ENCODE assay signal across 8 cellular contexts in the genomic region with DNA sequence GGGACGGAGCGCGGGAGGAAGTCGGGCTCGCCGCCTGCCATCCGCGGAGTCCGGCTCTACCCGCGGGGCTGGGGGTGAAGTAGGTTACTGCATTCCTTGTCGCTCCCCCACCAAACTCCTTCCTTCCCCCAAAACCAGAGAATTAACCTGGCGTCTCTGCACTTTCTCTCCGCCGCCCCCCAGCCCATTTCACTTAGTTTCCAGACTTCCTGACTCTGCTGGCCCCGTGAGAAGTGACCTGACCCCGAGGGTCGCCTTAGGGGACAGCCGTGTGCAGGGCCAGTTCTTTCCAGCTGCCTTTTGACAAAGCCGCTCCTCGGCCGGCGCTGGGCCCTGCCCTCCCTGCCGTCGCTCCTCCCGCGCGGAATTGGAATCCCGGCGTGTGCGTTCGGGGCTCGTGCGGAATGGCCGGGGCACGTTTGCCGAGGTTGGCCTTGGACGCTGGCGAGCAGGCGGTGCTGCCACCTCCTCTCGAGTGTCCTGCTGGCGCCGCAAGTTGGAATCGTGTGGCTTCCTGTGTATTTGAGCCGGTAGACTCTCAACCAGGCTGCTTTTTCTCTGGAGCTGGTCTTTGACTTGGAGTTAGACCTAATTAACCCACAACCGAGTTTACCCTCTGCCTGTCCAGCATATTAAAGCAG. TPM values are rescaled to one million over a fixed set of nuclear protein-coding genes. Genes with fewer than 3 reads are reported as not detected.
DNase-seq lines count a peak whose midpoint lies in the region; ATAC-seq and TF ChIP-seq lines count a peak whose summit lies in the region.

No MANE protein-coding gene starts in this region.

- H3K27ac ChIP-seq in neutrophil = no peak overlapping the region

- peak overlapping the region; percentile 54 to 61 for H3K4me3 ChIP-seq in neutrophil (ENCODE audit: low read depth in 1 of 2, low read length in 1 of 2)

- DNase-seq in SKM-1 treated with dmso at 0.1 percent for 144 hours (lab: John Stamatoyannopoulos, UW; ENCODE audit: unreplicated experiment) (peak; percentile 33), SKM-1 (lab: John Stamatoyannopoulos, UW; ENCODE audit: unreplicated experiment) (no peak), NCI-H510A treated with DMSO at 0.1 percent for 48 hours (lab: John Stamatoyannopoulos, UW) (peak; percentile 49), glutamatergic neuron (peak; percentile 78), COLO829 (ENCODE audit: low spot score) (no peak)
- DNase-seq in activated naive CD4-positive, alpha-beta T cell treated with anti-CD3 and anti-CD28 coated beads, Interleukin-2, amount 10 ng/mL, durations not matched to agents 7 days and 5 days = peak; percentile 45

- H3K4me1 ChIP-seq in neutrophil (ENCODE audit: control insufficient read depth in 1 of 2, insufficient read depth in 1 of 2, low read depth in 1 of 2, low read length in 1 of 2) = peaks cover 14 to 15% of the 10 kb centered on the region in 2 experiments

- peaks cover 27% of the 10 kb centered on the region for H3K4me1 Mint-ChIP-seq in activated naive CD4-positive, alpha-beta T cell treated with anti-CD3 and anti-CD28 coated beads, Interleukin-2, amount 10 ng/mL, durations not matched to agents 7 days and 5 days
- H3K4me1 Mint-ChIP-seq in glutamatergic neuron (ENCODE audit: low read depth, unreplicated experiment) = peaks cover 25% of the 10 kb centered on the region

- ATAC-seq in HG02642 (IDR thresholded peaks at IDR 0.05; ENCODE audit: poor library complexity, unreplicated experiment) = peak; percentile 24

- TF ChIP-seq CTCF in glutamatergic neuron (IDR thresholded peaks at IDR 0.05; ENCODE audit: partially characterized antibody, unreplicated experiment) = no peak
- TF ChIP-seq CTCF in neutrophil (IDR thresholded peaks at IDR 0.05) = no peak

- no peaks in the 10 kb centered on the region for H3K9me3 Mint-ChIP-seq in activated naive CD4-positive, alpha-beta T cell treated with anti-CD3 and anti-CD28 coated beads, Interleukin-2, amount 10 ng/mL, durations not matched to agents 7 days and 5 days
- peaks cover 8% of the 10 kb centered on the region for H3K9me3 Mint-ChIP-seq in glutamatergic neuron (ENCODE audit: unreplicated experiment)

- CTCF ChIA-PET in activated naive CD4-positive, alpha-beta T cell treated with anti-CD3 and anti-CD28 coated beads, Interleukin-2, amount 10 ng/mL, durations not matched to agents 7 days and 5 days (lab: Charles Lee) = interaction anchor here (1.9 to 7.5 kb wide), 3 partner anchors 67 to 75 kb away, joined by 7 to 55 read pairs (median 15); no protein-coding TSS in a partner anchor

- peaks cover 96% of the 10 kb centered on the region for H3K27me3 ChIP-seq in neutrophil

- H3K36me3 ChIP-seq in neutrophil = no peaks in the 10 kb centered on the region

- no peaks in the 10 kb centered on the region for H3K9me3 ChIP-seq in neutrophil

- H3K4me3 Mint-ChIP-seq in activated naive CD4-positive, alpha-beta T cell treated with anti-CD3 and anti-CD28 coated beads, Interleukin-2, amount 10 ng/mL, durations not matched to agents 7 days and 5 days = peak overlapping the region; percentile 87
- peak overlapping the region; percentile 92 for H3K4me3 Mint-ChIP-seq in glutamatergic neuron (ENCODE audit: unreplicated experiment)

- peaks cover 52% of the 10 kb centered on the region for H3K27me3 Mint-ChIP-seq in activated naive CD4-positive, alpha-beta T cell treated with anti-CD3 and anti-CD28 coated beads, Interleukin-2, amount 10 ng/mL, durations not matched to agents 7 days and 5 days
- peaks cover 11% of the 10 kb centered on the region for H3K27me3 Mint-ChIP-seq in glutamatergic neuron (ENCODE audit: unreplicated experiment)

- H3K27ac Mint-ChIP-seq in activated naive CD4-positive, alpha-beta T cell treated with anti-CD3 and anti-CD28 coated beads, Interleukin-2, amount 10 ng/mL, durations not matched to agents 7 days and 5 days = peak overlapping the region; percentile 84
- peak overlapping the region; percentile 80 for H3K27ac Mint-ChIP-seq in glutamatergic neuron (ENCODE audit: unreplicated experiment)

- peaks cover 7% of the 10 kb centered on the region for H3K36me3 Mint-ChIP-seq in activated naive CD4-positive, alpha-beta T cell treated with anti-CD3 and anti-CD28 coated beads, Interleukin-2, amount 10 ng/mL, durations not matched to agents 7 days and 5 days
- peaks cover 14% of the 10 kb centered on the region for H3K36me3 Mint-ChIP-seq in glutamatergic neuron (ENCODE audit: unreplicated experiment)

RNA-seq across cellular contexts. Expression of gene DCBLD1, which starts 0.7 kb away (rescaled TPM):
- total RNA-seq in glutamatergic neuron (ENCODE audit: unreplicated experiment) = 25.1 TPM

RNA-seq across cellular contexts. Expression of gene ROS1, which starts 57.4 kb away (rescaled TPM):
- total RNA-seq in glutamatergic neuron (ENCODE audit: unreplicated experiment) = not detected

Comparison
In these comparisons a context has a peak if more than half of its experiments do, and no peak if none do; other contexts are left out.
1. DNase-seq: peak in SKM-1 treated with dmso at 0.1 percent for 144 hours (single experiment), NCI-H510A treated with DMSO at 0.1 percent for 48 hours (single experiment), activated naive CD4-positive, alpha-beta T cell treated with anti-CD3 and anti-CD28 coated beads, Interleukin-2, amount 10 ng/mL, durations not matched to agents 7 days and 5 days (single experiment) and glutamatergic neuron (single experiment); none in SKM-1 (single experiment) and COLO829 (single experiment).